ENCODE assay signal across 38 cellular contexts in genomic region chr20:2327620-2328555, GRCh38. TPM values are rescaled to one million over a fixed set of nuclear protein-coding genes. Genes with fewer than 3 reads are reported as not detected.
"Had no signal": no experiment of that assay in that cellular context is flagged by ENCODE, and none has a peak within 500 bp of the region (broad histone marks: within the 10 kb centered on the region; RNA-seq: fewer than 3 reads in every experiment).

No MANE protein-coding gene starts in this region.

- H3K4me1 ChIP-seq: ascending aorta, Peyer's patch had no signal

- H3K27ac ChIP-seq: ascending aorta, cardiac muscle cell, Peyer's patch, VCaP had no signal

- ATAC-seq: activated T-cell treated with anti-CD3 and anti-CD28 coated beads, Interleukin-2, amount 50 U/mL, for 4 hours; PC-3; SK-N-SH treated with all-trans-retinoic acid at 6 μM for 48 hours; T-cell had no signal

- DNase-seq: activated B cell treated with CpG ODN at 0.5 μM for 24 hours; activated CD4-positive, alpha-beta memory T cell treated with anti-CD3 and anti-CD28 coated beads for 36 hours; activated CD4-positive, alpha-beta T cell treated with anti-CD3 and anti-CD28 coated beads for 4 hours; activated CD4-positive, alpha-beta T cell treated with anti-CD3 and anti-CD28 coated beads, Interleukin-2, amount 50 U/mL, for 1 hour; activated CD4-positive, CD25-positive, alpha-beta regulatory T cell treated with anti-CD3 and anti-CD28 coated beads, Interleukin-2, amount 50 U/mL, for 72 hours; activated CD8-positive, alpha-beta memory T cell treated with anti-CD3 and anti-CD28 coated beads, Interleukin-2, amount 50 U/mL, for 4 hours; activated naive CD4-positive, alpha-beta T cell; activated naive CD4-positive, alpha-beta T cell treated with anti-CD3 and anti-CD28 coated beads, Interleukin-2, amount 50 U/mL, for 16 hours; activated naive CD8-positive, alpha-beta T cell treated with anti-CD3 and anti-CD28 coated beads for 36 hours; activated T-cell treated with anti-CD3 and anti-CD28 coated beads for 4 hours; activated T-cell treated with anti-CD3 and anti-CD28 coated beads, Interleukin-2, amount 50 U/mL, for 4 hours; amygdala; Kasumi-1; KG1; MG63; NCI-H1048; NCI-H1105 treated with DMSO at 0.1 percent for 48 hours; NCI-H1694; NCI-H1930; NCI-H2081 treated with DMSO at 0.1 percent for 48 hours; NCI-H226; NCI-H446 treated with DMSO at 0.1 percent for 48 hours; NCI-H526; NCI-H748 treated with DMSO at 0.1 percent for 48 hours; NK-92 treated with Interleukin-12 subunit alpha and Interleukin-12 subunit beta, amount 100 ng/mL, for 24 hours; PC-3; RPMI8226; SHP77 treated with DMSO at 0.1 percent for 48 hours; T-cell; T-helper 2 cell; T-helper 9 cell had no signal

- H3K4me3 ChIP-seq: ascending aorta, cardiac muscle cell, MG63, Peyer's patch had no signal

- H3K27me3 ChIP-seq: ascending aorta, cardiac muscle cell, MG63, Peyer's patch had no signal

- H3K36me3 ChIP-seq: ascending aorta, cardiac muscle cell, MG63, Peyer's patch had no signal

- H3K9me3 ChIP-seq: ascending aorta, MG63, Peyer's patch had no signal

RNA-seq across cellular contexts. Expression of gene TGM3, which starts 32.1 kb away (rescaled TPM):
- total RNA-seq: activated B cell treated with CpG ODN at 0.5 μM for 24 hours; activated CD4-positive, alpha-beta memory T cell treated with anti-CD3 and anti-CD28 coated beads for 36 hours; activated naive CD8-positive, alpha-beta T cell treated with anti-CD3 and anti-CD28 coated beads for 36 hours; activated T-helper 1 cell treated with anti-CD3 and anti-CD28 coated beads, Interleukin-12 subunit alpha, Interleukin-12 subunit beta, Interleukin-2, Interleukin-4 antibody, amounts not matched to agents 30 ng/mL and 10 ng/mL and 1 ng/mL, durations not matched to agents 14 hours and 24 hours and 36 hours; ascending aorta; cardiac muscle cell; PC-3; SK-MEL-5; T-cell had no signal
- polyA plus RNA-seq: cardiac muscle cell had no signal

RNA-seq across cellular contexts. Expression of gene TGM6, which starts 52.8 kb away (rescaled TPM):
- total RNA-seq: activated B cell treated with CpG ODN at 0.5 μM for 24 hours; activated CD4-positive, alpha-beta memory T cell treated with anti-CD3 and anti-CD28 coated beads for 36 hours; activated naive CD8-positive, alpha-beta T cell treated with anti-CD3 and anti-CD28 coated beads for 36 hours; activated T-cell treated with anti-CD3 and anti-CD28 coated beads, Interleukin-2, amount 50 U/mL, for 4 hours; activated T-helper 1 cell treated with anti-CD3 and anti-CD28 coated beads, Interleukin-12 subunit alpha, Interleukin-12 subunit beta, Interleukin-2, Interleukin-4 antibody, amounts not matched to agents 30 ng/mL and 10 ng/mL and 1 ng/mL, durations not matched to agents 14 hours and 24 hours and 36 hours; ascending aorta; cardiac muscle cell; PC-3; Peyer's patch; SK-MEL-5; T-cell had no signal
- polyA plus RNA-seq: cardiac muscle cell had no signal
